ENCODE assay signal across 18 cellular contexts in the genomic region with DNA sequence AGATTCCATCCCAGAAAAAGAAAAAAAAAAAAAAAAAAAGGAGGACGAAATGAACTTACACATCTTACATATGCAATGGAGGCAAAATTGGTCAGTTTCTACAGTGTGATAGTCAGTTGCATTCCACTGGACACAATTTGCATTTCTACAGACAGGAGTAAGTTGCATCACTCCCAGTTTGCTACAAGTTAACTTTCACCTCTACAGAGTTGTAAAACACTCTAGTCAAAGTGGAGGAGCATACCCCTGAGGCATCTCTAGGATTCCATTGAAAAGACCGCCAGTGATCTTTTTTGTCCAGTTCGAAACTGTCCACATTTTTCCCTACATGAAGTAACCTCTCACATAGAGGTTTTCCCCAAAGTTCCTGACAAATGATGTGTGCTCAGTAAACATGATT.
DNase-seq lines count a peak whose midpoint lies in the region; ATAC-seq, FAIRE-seq and TF ChIP-seq lines count a peak whose summit lies in the region.
"Had no signal": no experiment of that assay in that cellular context is flagged by ENCODE, and none has a peak within 500 bp of the region (broad histone marks: within the 10 kb centered on the region; RNA-seq: fewer than 3 reads in every experiment).

No MANE protein-coding gene starts in this region.

- no peak overlapping the region for H2BK5ac ChIP-seq in IMR-90 (ENCODE audit: low read depth, low read length, poor library complexity, severe bottlenecking)

- H3K23ac ChIP-seq in IMR-90 (ENCODE audit: low read depth, low read length): no peak overlapping the region

- no peaks in the 10 kb centered on the region for H3K9me3 ChIP-seq in IMR-90 (ENCODE audit: control insufficient read depth, insufficient read depth, low read length)
- H3K9me3 ChIP-seq in K562 (replicated peaks; ENCODE audit: control insufficient read depth, insufficient read depth, low read depth, low read length): no peaks in the 10 kb centered on the region

- H3K4me3 Mint-ChIP-seq in mesothelial cell of epicardium: no peak overlapping the region
- H3K4me3 Mint-ChIP-seq: B cell; CD4-positive, alpha-beta memory T cell; GM23338; H9 had no signal

- H3K27ac ChIP-seq in IMR-90 (ENCODE audit: insufficient read depth, low read length) (no peak overlapping the region), K562 (ENCODE audit: extremely low read depth, low read depth, low read length) (no peak overlapping the region)

- H4K20me1 ChIP-seq in IMR-90 (ENCODE audit: insufficient read depth, low read length) (no peaks in the 10 kb centered on the region; the same call in 1 of the 2 replicates), K562 (replicated peaks; ENCODE audit: control insufficient read depth, insufficient read depth, low read length) (no peaks in the 10 kb centered on the region)

- H2BK15ac ChIP-seq in IMR-90 (ENCODE audit: low read depth, low read length): 0 out of 3 replicates have a peak overlapping the region, but pooled peaks have one; percentile 52

- H4K91ac ChIP-seq in IMR-90 (ENCODE audit: insufficient read depth, low read depth, low read length): no peak overlapping the region

- H3K18ac ChIP-seq in IMR-90 (ENCODE audit: low read depth, low read length): no peak overlapping the region

- H3K9ac ChIP-seq in IMR-90 (ENCODE audit: low read depth, low read length) (no peak overlapping the region), K562 (ENCODE audit: insufficient read depth in 1 of 2, low read depth in 2 of 2, low read length in 2 of 2) (no peak overlapping the region)

- H3K27me3 ChIP-seq in IMR-90 (ENCODE audit: control insufficient read depth, insufficient read depth, low read length) (peaks cover 8% of the 10 kb centered on the region; the same call in 1 of the 2 replicates), K562 (ENCODE audit: control insufficient read depth in 2 of 2, insufficient read depth in 2 of 2, low read length in 2 of 2) (peaks cover 6 to 9% of the 10 kb centered on the region in 2 experiments; a peak in 4 of 5 replicates)

- BruUV-seq in IMR-90 (replicated peaks; lab: Mats Ljungman, UMichigan) (no TSS peak), K562 (replicated peaks; lab: Mats Ljungman, UMichigan) (no TSS peak)

- peaks cover 7% of the 10 kb centered on the region for H3K4me1 ChIP-seq in IMR-90 (ENCODE audit: control insufficient read depth, insufficient read depth, low read length)
- no peaks in the 10 kb centered on the region for H3K4me1 ChIP-seq in K562 (replicated peaks in 1 of 2; ENCODE audit: control insufficient read depth in 2 of 2, insufficient read depth in 2 of 2, low read length in 2 of 2)

- H3K14ac ChIP-seq in IMR-90 (replicated peaks; ENCODE audit: low read depth, low read length): no peak overlapping the region

- peak; percentile 41 for DNase-seq in AG10803 (ENCODE audit: low read depth)
- no peak for DNase-seq in IMR-90
- DNase-seq in K562 (ENCODE audit: extremely low read depth in 1 of 4, low spot score in 3 of 4): no peak
- no peak for DNase-seq in mesothelial cell of epicardium (ENCODE audit: low spot score in 2 of 2, unreplicated experiment in 2 of 2)
- no peak for DNase-seq in middle frontal gyrus (ENCODE audit: extremely low spot score, low spot score)
- DNase-seq: 8988T; C1 segment of cervical spinal cord; CD4-positive, alpha-beta memory T cell; DMS153; DMS79 treated with DMSO at 0.1 percent for 48 hours; GF-D8; H9 had no signal

- POLR2A ChIA-PET in IMR-90 (lab: Charles Lee; ENCODE audit: unreplicated experiment): no interaction called here
- POLR2A ChIA-PET in K562 (lab: Yijun Ruan, JAX): no interaction called here

- H2BK20ac ChIP-seq in IMR-90 (ENCODE audit: low read depth, low read length): peak overlapping the region; percentile 34; the same call in 1 of the 2 replicates

- no peak overlapping the region for H2AK9ac ChIP-seq in IMR-90 (replicated peaks; ENCODE audit: low read depth, low read length, poor library complexity)

- H3K79me2 ChIP-seq in K562 (ENCODE audit: control insufficient read depth, insufficient read depth, low read length): no peaks in the 10 kb centered on the region

- no peak overlapping the region for H3K4ac ChIP-seq in IMR-90 (ENCODE audit: low read depth, low read length)

- in situ Hi-C loops in IMR-90 (cut with MboI; ENCODE audit: low sequenced_read_pairs): no loop called here
- in situ Hi-C loops in K562 (cut with MboI): no loop called here

- H3K79me1 ChIP-seq in IMR-90 (ENCODE audit: low read depth in 1 of 2, low read length in 2 of 2): no peaks in the 10 kb centered on the region

- H3K9me1 ChIP-seq in IMR-90 (ENCODE audit: insufficient read depth, low read length) (peaks cover under 1% of the 10 kb centered on the region; the same call in 1 of the 2 replicates), K562 (ENCODE audit: control insufficient read depth, insufficient read depth, low read length) (no peaks in the 10 kb centered on the region)

- intact Hi-C loops in IMR-90 (cut with micrococcal nuclease): no loop called here
- intact Hi-C loops in K562 (cut with micrococcal nuclease): no loop called here

- no peaks in the 10 kb centered on the region for H3K27me3 Mint-ChIP-seq in mesothelial cell of epicardium (ENCODE audit: low read depth)

- TF ChIP-seq POLR2A in IMR-90 (IDR thresholded peaks at IDR 0.05; ENCODE audit: low read depth, low read length) (no peak), K562 (conservative IDR thresholded peaks at IDR 0.05) (no peak)

- TF ChIP-seq RAD21 in IMR-90 (IDR thresholded peaks at IDR 0.05; ENCODE audit: low read length) (no peak), K562 (CRISPR knock-in tag; conservative IDR thresholded peaks at IDR 0.05 in 1 of 2, IDR thresholded peaks at IDR 0.05 in 1 of 2) (no peak)

- no peak overlapping the region for H4K5ac ChIP-seq in IMR-90 (ENCODE audit: low read depth, low read length)

- H3K56ac ChIP-seq in IMR-90 (ENCODE audit: extremely low read depth, insufficient read depth, low read length): no peak overlapping the region

- no peaks in the 10 kb centered on the region for H3K36me3 ChIP-seq in IMR-90 (ENCODE audit: control insufficient read depth, insufficient read depth, low read length)
- H3K36me3 ChIP-seq in K562 (ENCODE audit: control insufficient read depth, insufficient read depth, low read length): no peaks in the 10 kb centered on the region

- no CpG with 5 or more reads among the region's 3 CpGs for WGBS in IMR-90 (ENCODE audit: extremely low coverage in 2 of 2, insufficient read length in 1 of 2), 2 experiments
- WGBS in K562 (ENCODE audit: insufficient coverage, low coverage, missing lambda C conversion rate): 2% methylated on average over 3 of the region's 3 CpGs

- no peak for FAIRE-seq in K562 (lab: Jason Lieb, UNC)
- FAIRE-seq: HepG2, HTR-8/SVneo had no signal

- peak overlapping the region; percentile 22 for H3K27ac Mint-ChIP-seq in mesothelial cell of epicardium
- H3K27ac Mint-ChIP-seq: B cell; CD4-positive, alpha-beta memory T cell; GM23338; H9 had no signal

- no peak overlapping the region for H2BK120ac ChIP-seq in IMR-90 (ENCODE audit: low read depth, low read length)

- no peak overlapping the region for H4K8ac ChIP-seq in IMR-90 (ENCODE audit: low read depth in 2 of 2, low read length in 2 of 2)

- no peak overlapping the region for H2AK5ac ChIP-seq in IMR-90 (ENCODE audit: low read depth, low read length)

- CTCF ChIA-PET in IMR-90 (lab: Yijun Ruan, JAX) (no interaction called here), K562 (lab: Yijun Ruan, JAX; ENCODE audit: low intra/inter-chr PET ratio) (no interaction called here)

- H2AFZ ChIP-seq in IMR-90 (replicated peaks; ENCODE audit: low read length, poor library complexity) (no peak overlapping the region), K562 (ENCODE audit: low read depth, low read length) (no peak overlapping the region)
- H2AFZ ChIP-seq: GM23338 had no signal

- peaks cover 70% of the 10 kb centered on the region for H3K4me1 Mint-ChIP-seq in mesothelial cell of epicardium
- H3K4me1 Mint-ChIP-seq: CD4-positive, alpha-beta memory T cell had no signal

- dilution Hi-C loops in IMR-90 (cut with HindIII; ENCODE audit: low sequenced_read_pairs, unreplicated experiment): no loop called here

- ATAC-seq in IMR-90 (ENCODE audit: low read depth) (no peak), K562 (no peak), GM18907 (IDR thresholded peaks at IDR 0.05; ENCODE audit: unreplicated experiment) (no peak), GM21723 (IDR thresholded peaks at IDR 0.05; ENCODE audit: unreplicated experiment) (no peak)
- ATAC-seq: GM23338, HepG2 had no signal

- H3K4me2 ChIP-seq in IMR-90 (ENCODE audit: low read depth, low read length) (no peak overlapping the region), K562 (ENCODE audit: insufficient read depth, low read length) (no peak overlapping the region)
- H3K4me2 ChIP-seq: GM23338 had no signal

- peaks cover 4% of the 10 kb centered on the region for H3K9me3 Mint-ChIP-seq in mesothelial cell of epicardium

- TF ChIP-seq CTCF in AG10803 (conservative IDR thresholded peaks at IDR 0.05; ENCODE audit: low read length): no peak
- TF ChIP-seq CTCF in IMR-90 (conservative IDR thresholded peaks at IDR 0.05; ENCODE audit: low read depth, low read length): no peak
- no peak for TF ChIP-seq CTCF in K562 (IDR thresholded peaks at IDR 0.05 in 2 of 3, conservative IDR thresholded peaks at IDR 0.05 in 1 of 3; ENCODE audit: insufficient read depth in 2 of 3, low read depth in 1 of 3, low read length in 3 of 3)
- no peak for TF ChIP-seq CTCF in mesothelial cell of epicardium (IDR thresholded peaks at IDR 0.05; ENCODE audit: unreplicated experiment)

- no peak overlapping the region for H3K4me3 ChIP-seq in AG10803 (ENCODE audit: low read length)
- H3K4me3 ChIP-seq in IMR-90 (ENCODE audit: insufficient read depth, low read depth, low read length): no peak overlapping the region
- no peak overlapping the region for H3K4me3 ChIP-seq in K562
- H3K4me3 ChIP-seq: GM23338 had no signal

- no peak for TF ChIP-seq EP300 in K562 (IDR thresholded peaks at IDR 0.05; ENCODE audit: low read length)

- peaks cover 6% of the 10 kb centered on the region for H3K36me3 Mint-ChIP-seq in mesothelial cell of epicardium
- H3K36me3 Mint-ChIP-seq: CD4-positive, alpha-beta memory T cell had no signal

TF ChIP-seq in IMR-90, 13 proteins besides CTCF, POLR2A, EP300 and RAD21 (continues in another document):
- TF ChIP-seq CEBPB (IDR thresholded peaks at IDR 0.05; ENCODE audit: low read depth, low read length) (no peak), RFX5 (IDR thresholded peaks at IDR 0.05; ENCODE audit: low read depth, low read length) (no peak), CHD1 (IDR thresholded peaks at IDR 0.05; ENCODE audit: low read depth, low read length) (no peak), NFE2L2 (IDR thresholded peaks at IDR 0.05; ENCODE audit: low read depth, low read length) (no peak), SMC3 (IDR thresholded peaks at IDR 0.05; ENCODE audit: low read depth, low read length) (no peak)
